In the genomic region with DNA sequence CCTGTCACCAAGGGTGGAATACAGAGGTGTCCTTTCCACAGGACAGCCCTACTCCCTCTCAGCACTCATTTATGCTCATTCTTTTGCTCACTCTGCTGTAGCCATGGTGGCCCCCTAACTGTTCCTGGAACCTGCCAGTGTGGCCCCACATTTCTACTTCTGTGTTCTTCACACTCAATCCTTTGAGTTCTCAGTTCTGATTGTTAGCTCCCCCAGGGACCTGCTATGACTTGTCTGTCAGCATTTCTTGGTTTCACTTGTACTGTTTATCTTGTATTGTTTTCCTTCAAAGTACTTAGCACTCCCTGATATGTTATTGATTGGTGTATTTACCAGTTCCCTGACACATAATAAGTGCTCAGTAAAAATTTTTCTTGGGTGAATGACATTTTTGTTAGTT, we compare ENCODE assay signal across 14 cellular contexts. TPM values are rescaled to one million over a fixed set of nuclear protein-coding genes. Genes with fewer than 3 reads are reported as not detected.
DNase-seq lines count a peak whose midpoint lies in the region; ATAC-seq lines count a peak whose summit lies in the region.
"Had no signal": no experiment of that assay in that cellular context is flagged by ENCODE, and none has a peak within 500 bp of the region (broad histone marks: within the 10 kb centered on the region; RNA-seq: fewer than 3 reads in every experiment).

No MANE protein-coding gene starts in this region.

- H3K4me3 Mint-ChIP-seq in activated CD4-positive, alpha-beta memory T cell treated with anti-CD3 and anti-CD28 coated beads, Interleukin-2, amount 10 ng/mL, durations not matched to agents 7 days and 5 days = no peak overlapping the region
- H3K4me3 Mint-ChIP-seq in T-helper 2 cell treated with Interferon-gamma antibody and Interleukin-4, amounts not matched to agents 5 μg/mL and 100 μg/mL, for 36 hours = no peak overlapping the region
- H3K4me3 Mint-ChIP-seq: brain, neural crest cell had no signal

- DNase-seq in activated CD4-positive, alpha-beta memory T cell treated with anti-CD3 and anti-CD28 coated beads, Interleukin-2, amount 10 ng/mL, durations not matched to agents 7 days and 5 days = no peak
- DNase-seq in inferior parietal cortex (ENCODE audit: extremely low spot score) (no peak), AG08396 (ENCODE audit: low spot score) (no peak), epidermal melanocyte (ENCODE audit: insufficient read length, low spot score) (no peak)
- no peak for DNase-seq in T-helper 2 cell treated with Interferon-gamma antibody and Interleukin-4, amounts not matched to agents 5 μg/mL and 100 μg/mL, for 36 hours (ENCODE audit: low spot score)
- DNase-seq: activated CD4-positive, alpha-beta T cell treated with anti-CD3 and anti-CD28 coated beads, Interleukin-2, amount 50 U/mL, for 1 hour; IMR-90; NCI-H2171; SHP77 treated with DMSO at 0.1 percent for 48 hours had no signal

- H3K36me3 Mint-ChIP-seq in activated CD4-positive, alpha-beta memory T cell treated with anti-CD3 and anti-CD28 coated beads, Interleukin-2, amount 10 ng/mL, durations not matched to agents 7 days and 5 days (ENCODE audit: low read depth) = peaks cover 50% of the 10 kb centered on the region
- H3K36me3 Mint-ChIP-seq in T-helper 2 cell treated with Interferon-gamma antibody and Interleukin-4, amounts not matched to agents 5 μg/mL and 100 μg/mL, for 36 hours (ENCODE audit: low read depth) = peaks cover 27% of the 10 kb centered on the region

- ATAC-seq in GM18519 (IDR thresholded peaks at IDR 0.05; ENCODE audit: low FRiP score, unreplicated experiment) (peak; percentile 77), GM19467 (IDR thresholded peaks at IDR 0.05; ENCODE audit: unreplicated experiment) (peak; percentile 86), HG03025 (IDR thresholded peaks at IDR 0.05; ENCODE audit: low FRiP score, unreplicated experiment) (peak; percentile 83)

- POLR2A ChIA-PET in activated CD4-positive, alpha-beta memory T cell treated with anti-CD3 and anti-CD28 coated beads, Interleukin-2, amount 10 ng/mL, durations not matched to agents 7 days and 5 days (lab: Charles Lee) = no interaction called here

- peak overlapping the region; percentile 37 for H3K27ac Mint-ChIP-seq in activated CD4-positive, alpha-beta memory T cell treated with anti-CD3 and anti-CD28 coated beads, Interleukin-2, amount 10 ng/mL, durations not matched to agents 7 days and 5 days
- H3K27ac Mint-ChIP-seq in T-helper 2 cell treated with Interferon-gamma antibody and Interleukin-4, amounts not matched to agents 5 μg/mL and 100 μg/mL, for 36 hours = no peak overlapping the region

- CTCF ChIA-PET in activated CD4-positive, alpha-beta memory T cell treated with anti-CD3 and anti-CD28 coated beads, Interleukin-2, amount 10 ng/mL, durations not matched to agents 7 days and 5 days (lab: Charles Lee) = no interaction called here

- peaks cover 12% of the 10 kb centered on the region for H3K4me1 Mint-ChIP-seq in activated CD4-positive, alpha-beta memory T cell treated with anti-CD3 and anti-CD28 coated beads, Interleukin-2, amount 10 ng/mL, durations not matched to agents 7 days and 5 days
- peaks cover 13% of the 10 kb centered on the region for H3K4me1 Mint-ChIP-seq in T-helper 2 cell treated with Interferon-gamma antibody and Interleukin-4, amounts not matched to agents 5 μg/mL and 100 μg/mL, for 36 hours (ENCODE audit: low read depth)
- H3K4me1 Mint-ChIP-seq: neural crest cell had no signal

- H3K9me3 Mint-ChIP-seq in activated CD4-positive, alpha-beta memory T cell treated with anti-CD3 and anti-CD28 coated beads, Interleukin-2, amount 10 ng/mL, durations not matched to agents 7 days and 5 days = no peaks in the 10 kb centered on the region
- H3K9me3 Mint-ChIP-seq in T-helper 2 cell treated with Interferon-gamma antibody and Interleukin-4, amounts not matched to agents 5 μg/mL and 100 μg/mL, for 36 hours = no peaks in the 10 kb centered on the region
- H3K9me3 Mint-ChIP-seq: brain, neural crest cell had no signal

- H3K27me3 Mint-ChIP-seq in activated CD4-positive, alpha-beta memory T cell treated with anti-CD3 and anti-CD28 coated beads, Interleukin-2, amount 10 ng/mL, durations not matched to agents 7 days and 5 days = no peaks in the 10 kb centered on the region
- no peaks in the 10 kb centered on the region for H3K27me3 Mint-ChIP-seq in T-helper 2 cell treated with Interferon-gamma antibody and Interleukin-4, amounts not matched to agents 5 μg/mL and 100 μg/mL, for 36 hours (ENCODE audit: low read depth)
- H3K27me3 Mint-ChIP-seq: brain had no signal

RNA-seq across cellular contexts. Expression of a gene that starts 14.9 kb away (rescaled TPM):
- total RNA-seq in activated CD4-positive, alpha-beta memory T cell treated with anti-CD3 and anti-CD28 coated beads, Interleukin-2, amount 10 ng/mL, durations not matched to agents 7 days and 5 days = 10 to 100 TPM; 51.6 to 61.9 TPM

RNA-seq across cellular contexts. Expression of a gene that starts 33.1 kb away (rescaled TPM):
- total RNA-seq in activated CD4-positive, alpha-beta memory T cell treated with anti-CD3 and anti-CD28 coated beads, Interleukin-2, amount 10 ng/mL, durations not matched to agents 7 days and 5 days = 10 to 100 TPM; 13.6 to 14.7 TPM
